Comparison of ENCODE assay signal across 8 cellular contexts in genomic region chr9:93126151-93126781, GRCh38. TPM values are rescaled to one million over a fixed set of nuclear protein-coding genes. Genes with fewer than 3 reads are reported as not detected.
DNase-seq lines count a peak whose midpoint lies in the region; ATAC-seq and TF ChIP-seq lines count a peak whose summit lies in the region.

No MANE protein-coding gene starts in this region.

- H3K4me1 Mint-ChIP-seq in stimulated activated naive CD8-positive, alpha-beta T cell treated with anti-CD3 and anti-CD28 coated beads, Interleukin-15, Interleukin-2, amounts not matched to agents 100 ng/mL and 50 ng/mL, for 24 hours (ENCODE audit: low read depth), result peaks cover 47% of the 10 kb centered on the region
- H3K4me1 Mint-ChIP-seq in neural crest cell, result peaks cover 22% of the 10 kb centered on the region

- 71 to 74% methylated on average over 23 of the region's 23 CpGs for WGBS in aorta, 2 donors

- no peaks in the 10 kb centered on the region for H3K9me3 ChIP-seq in aorta (ENCODE audit: control insufficient read depth, low read length)

- peaks cover 0 to 7% of the 10 kb centered on the region in 2 donors for H3K36me3 ChIP-seq in aorta (ENCODE audit: control insufficient read depth in 1 of 2, insufficient read depth in 2 of 2, low read length in 1 of 2)

- no peaks in the 10 kb centered on the region for H3K4me1 ChIP-seq in aorta (ENCODE audit: control insufficient read depth in 1 of 2, insufficient read depth in 2 of 2, low read length in 2 of 2)

- peak overlapping the region; percentile 48 for H3K4me3 Mint-ChIP-seq in stimulated activated naive CD8-positive, alpha-beta T cell treated with anti-CD3 and anti-CD28 coated beads, Interleukin-15, Interleukin-2, amounts not matched to agents 100 ng/mL and 50 ng/mL, for 24 hours
- H3K4me3 Mint-ChIP-seq in neural crest cell, result no peak overlapping the region

- no peaks in the 10 kb centered on the region for H3K27me3 Mint-ChIP-seq in stimulated activated naive CD8-positive, alpha-beta T cell treated with anti-CD3 and anti-CD28 coated beads, Interleukin-15, Interleukin-2, amounts not matched to agents 100 ng/mL and 50 ng/mL, for 24 hours
- no peaks in the 10 kb centered on the region for H3K27me3 Mint-ChIP-seq in neural crest cell (ENCODE audit: low read depth)

- H3K9me3 Mint-ChIP-seq in stimulated activated naive CD8-positive, alpha-beta T cell treated with anti-CD3 and anti-CD28 coated beads, Interleukin-15, Interleukin-2, amounts not matched to agents 100 ng/mL and 50 ng/mL, for 24 hours, result no peaks in the 10 kb centered on the region
- no peaks in the 10 kb centered on the region for H3K9me3 Mint-ChIP-seq in neural crest cell

- H3K27me3 ChIP-seq in aorta (ENCODE audit: control insufficient read depth in 1 of 2, insufficient read depth in 2 of 2, low read length in 1 of 2), result no peaks in the 10 kb centered on the region

- TF ChIP-seq CTCF in neural crest cell (conservative IDR thresholded peaks at IDR 0.05), result no peak

- no peak for ATAC-seq in stimulated activated naive CD8-positive, alpha-beta T cell treated with anti-CD3 and anti-CD28 coated beads, Interleukin-15, Interleukin-2, amounts not matched to agents 100 U/mL and 50 U/mL, for 24 hours
- ATAC-seq in aorta (ENCODE audit: low FRiP score) (no peak), HG03175 (IDR thresholded peaks at IDR 0.05; ENCODE audit: unreplicated experiment) (no peak)

- intact Hi-C loops in aorta (cut with DNase I), result no loop called here

- no peak overlapping the region for H3K27ac ChIP-seq in aorta (ENCODE audit: low read depth in 1 of 2, low read length in 2 of 2)

- H3K36me3 Mint-ChIP-seq in stimulated activated naive CD8-positive, alpha-beta T cell treated with anti-CD3 and anti-CD28 coated beads, Interleukin-15, Interleukin-2, amounts not matched to agents 100 ng/mL and 50 ng/mL, for 24 hours (ENCODE audit: low read depth), result peaks cover 22% of the 10 kb centered on the region
- H3K36me3 Mint-ChIP-seq in neural crest cell (ENCODE audit: low read depth), result no peaks in the 10 kb centered on the region

- H3K4me3 ChIP-seq in aorta (ENCODE audit: low read length in 2 of 2), result no peak overlapping the region

- DNase-seq in stimulated activated naive CD8-positive, alpha-beta T cell treated with anti-CD3 and anti-CD28 coated beads, Interleukin-15, Interleukin-2, amounts not matched to agents 100 U/mL and 50 U/mL, for 24 hours, result no peak
- DNase-seq in ecto neural progenitor cell (ENCODE audit: low spot score) (peak; percentile 47), neural crest cell (ENCODE audit: low read depth, low spot score) (no peak), aorta (peak; percentile 43 to 73), DMS153 (lab: John Stamatoyannopoulos, UW) (no peak), NCI-H2196 (lab: John Stamatoyannopoulos, UW; ENCODE audit: unreplicated experiment) (no peak)

- peak overlapping the region; percentile 71 for H3K27ac Mint-ChIP-seq in stimulated activated naive CD8-positive, alpha-beta T cell treated with anti-CD3 and anti-CD28 coated beads, Interleukin-15, Interleukin-2, amounts not matched to agents 100 ng/mL and 50 ng/mL, for 24 hours
- peak overlapping the region; percentile 22 for H3K27ac Mint-ChIP-seq in neural crest cell (ENCODE audit: unreplicated experiment)

RNA-seq across cellular contexts. Expression of gene NINJ1, which starts 7.8 kb away (rescaled TPM):
- total RNA-seq in neural crest cell (17.8 and 19.9 TPM in 2 replicates), aorta (10 to 100 TPM; 66.8 to 80.3 TPM)
- polyA plus RNA-seq in aorta, result 100 to 1,000 TPM in 1 of 2 donors, 10 to 100 TPM in 1; 46.7 to 113 TPM

RNA-seq across cellular contexts. Expression of gene CARD19, which starts 30.2 kb away (rescaled TPM):
- total RNA-seq in neural crest cell, result 22.1 and 25.6 TPM in 2 replicates
- total RNA-seq in aorta, result 10 to 100 TPM; 47.7 to 50.5 TPM
- 10 to 100 TPM; 80.1 to 92.3 TPM for polyA plus RNA-seq in aorta

RNA-seq across cellular contexts. Expression of gene WNK2, which starts 57.7 kb away (rescaled TPM):
- 27.8 and 34.3 TPM in 2 replicates for total RNA-seq in neural crest cell
- 1 to 10 TPM; 3.6 to 3.7 TPM for total RNA-seq in aorta
- 1 to 10 TPM in 1 of 2 donors, under 1 TPM in 1; 0.13 to 2.1 TPM for polyA plus RNA-seq in aorta

Comparison
In these comparisons a context has a peak if more than half of its experiments do, and no peak if none do; other contexts are left out.
1. DNase-seq: peak in ecto neural progenitor cell (single experiment) and aorta (2 of 2); none in stimulated activated naive CD8-positive, alpha-beta T cell treated with anti-CD3 and anti-CD28 coated beads, Interleukin-15, Interleukin-2, amounts not matched to agents 100 U/mL and 50 U/mL, for 24 hours (single experiment), neural crest cell (single experiment), DMS153 (single experiment) and NCI-H2196 (single experiment).